ENCODE assay signal across 2 cellular contexts in genomic region chrX:65014230-65014629, GRCh38.
A peak's percentile ranks its signal among the peaks of the same experiment; 100 is the strongest.
TF ChIP-seq lines count a peak whose summit lies in the region.

No MANE protein-coding gene starts in this region.

TF ChIP-seq in HepG2, 621 proteins besides CTCF, POLR2A, EP300 and RAD21:
- TF ChIP-seq MAFK (conservative IDR thresholded peaks at IDR 0.05 in 1 of 2, IDR thresholded peaks at IDR 0.05 in 1 of 2; ENCODE audit: low read length in 2 of 2) (peak; percentile 63 to 84), RORA (CRISPR knock-in tag; IDR thresholded peaks at IDR 0.05) (no peak), ARID3A (IDR thresholded peaks at IDR 0.05; ENCODE audit: low read depth, low read length) (no peak), TBP (CRISPR knock-in tag; IDR thresholded peaks at IDR 0.05) (no peak), GMEB1 (CRISPR knock-in tag; IDR thresholded peaks at IDR 0.05; ENCODE audit: borderline replicate concordance) (no peak), PRMT3 (CRISPR knock-in tag; IDR thresholded peaks at IDR 0.05; ENCODE audit: borderline replicate concordance, low read depth) (no peak), MAFF (IDR thresholded peaks at IDR 0.05; ENCODE audit: low read depth, low read length) (peak; percentile 84), STAG1 (CRISPR knock-in tag; IDR thresholded peaks at IDR 0.05) (no peak), SETDB1 (CRISPR knock-in tag; IDR thresholded peaks at IDR 0.05; ENCODE audit: borderline replicate concordance) (no peak), LRRFIP1 (CRISPR knock-in tag; conservative IDR thresholded peaks at IDR 0.05) (no peak), IRX3 (CRISPR knock-in tag; IDR thresholded peaks at IDR 0.05; ENCODE audit: borderline replicate concordance, low read depth) (no peak), ZNF749 (CRISPR knock-in tag; IDR thresholded peaks at IDR 0.05; ENCODE audit: borderline replicate concordance) (no peak), GLI4 (CRISPR knock-in tag; IDR thresholded peaks at IDR 0.05; ENCODE audit: borderline replicate concordance) (no peak)
- TF ChIP-seq, protein P1, sequence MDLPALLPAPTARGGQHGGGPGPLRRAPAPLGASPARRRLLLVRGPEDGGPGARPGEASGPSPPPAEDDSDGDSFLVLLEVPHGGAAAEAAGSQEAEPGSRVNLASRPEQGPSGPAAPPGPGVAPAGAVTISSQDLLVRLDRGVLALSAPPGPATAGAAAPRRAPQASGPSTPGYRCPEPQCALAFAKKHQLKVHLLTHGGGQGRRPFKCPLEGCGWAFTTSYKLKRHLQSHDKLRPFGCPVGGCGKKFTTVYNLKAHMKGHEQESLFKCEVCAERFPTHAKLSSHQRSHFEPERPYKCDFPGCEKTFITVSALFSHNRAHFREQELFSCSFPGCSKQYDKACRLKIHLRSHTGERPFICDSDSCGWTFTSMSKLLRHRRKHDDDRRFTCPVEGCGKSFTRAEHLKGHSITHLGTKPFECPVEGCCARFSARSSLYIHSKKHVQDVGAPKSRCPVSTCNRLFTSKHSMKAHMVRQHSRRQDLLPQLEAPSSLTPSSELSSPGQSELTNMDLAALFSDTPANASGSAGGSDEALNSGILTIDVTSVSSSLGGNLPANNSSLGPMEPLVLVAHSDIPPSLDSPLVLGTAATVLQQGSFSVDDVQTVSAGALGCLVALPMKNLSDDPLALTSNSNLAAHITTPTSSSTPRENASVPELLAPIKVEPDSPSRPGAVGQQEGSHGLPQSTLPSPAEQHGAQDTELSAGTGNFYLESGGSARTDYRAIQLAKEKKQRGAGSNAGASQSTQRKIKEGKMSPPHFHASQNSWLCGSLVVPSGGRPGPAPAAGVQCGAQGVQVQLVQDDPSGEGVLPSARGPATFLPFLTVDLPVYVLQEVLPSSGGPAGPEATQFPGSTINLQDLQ (CRISPR knock-in tag; IDR thresholded peaks at IDR 0.05), result no peak

TF ChIP-seq in K562, 482 proteins besides CTCF, POLR2A, EP300 and RAD21:
- TF ChIP-seq MAFK (IDR thresholded peaks at IDR 0.05; ENCODE audit: low read length), result no peak; the same call in 1 of the 2 replicates
- TF ChIP-seq NR2F6 (CRISPR knock-in tag; IDR thresholded peaks at IDR 0.05), result no peak
- 0 out of 2 replicates have a peak, but pooled peaks have one; percentile 29 for TF ChIP-seq MAFG (tag; conservative IDR thresholded peaks at IDR 0.05)
- 0 out of 2 replicates have a peak, but pooled peaks have one; percentile 22 for TF ChIP-seq C11orf30 (IDR thresholded peaks at IDR 0.05; ENCODE audit: low read depth)
- TF ChIP-seq THAP12 (CRISPR knock-in tag; IDR thresholded peaks at IDR 0.05), result no peak
- TF ChIP-seq MAFF (IDR thresholded peaks at IDR 0.05; ENCODE audit: low read length), result peak; percentile 45; the same call in 1 of the 2 replicates
- TF ChIP-seq CREB3L1 (IDR thresholded peaks at IDR 0.05; ENCODE audit: borderline replicate concordance, low read depth), result no peak
- no peak for TF ChIP-seq PHF21A (IDR thresholded peaks at IDR 0.05; ENCODE audit: borderline replicate concordance, low read depth)
- TF ChIP-seq, protein P2, sequence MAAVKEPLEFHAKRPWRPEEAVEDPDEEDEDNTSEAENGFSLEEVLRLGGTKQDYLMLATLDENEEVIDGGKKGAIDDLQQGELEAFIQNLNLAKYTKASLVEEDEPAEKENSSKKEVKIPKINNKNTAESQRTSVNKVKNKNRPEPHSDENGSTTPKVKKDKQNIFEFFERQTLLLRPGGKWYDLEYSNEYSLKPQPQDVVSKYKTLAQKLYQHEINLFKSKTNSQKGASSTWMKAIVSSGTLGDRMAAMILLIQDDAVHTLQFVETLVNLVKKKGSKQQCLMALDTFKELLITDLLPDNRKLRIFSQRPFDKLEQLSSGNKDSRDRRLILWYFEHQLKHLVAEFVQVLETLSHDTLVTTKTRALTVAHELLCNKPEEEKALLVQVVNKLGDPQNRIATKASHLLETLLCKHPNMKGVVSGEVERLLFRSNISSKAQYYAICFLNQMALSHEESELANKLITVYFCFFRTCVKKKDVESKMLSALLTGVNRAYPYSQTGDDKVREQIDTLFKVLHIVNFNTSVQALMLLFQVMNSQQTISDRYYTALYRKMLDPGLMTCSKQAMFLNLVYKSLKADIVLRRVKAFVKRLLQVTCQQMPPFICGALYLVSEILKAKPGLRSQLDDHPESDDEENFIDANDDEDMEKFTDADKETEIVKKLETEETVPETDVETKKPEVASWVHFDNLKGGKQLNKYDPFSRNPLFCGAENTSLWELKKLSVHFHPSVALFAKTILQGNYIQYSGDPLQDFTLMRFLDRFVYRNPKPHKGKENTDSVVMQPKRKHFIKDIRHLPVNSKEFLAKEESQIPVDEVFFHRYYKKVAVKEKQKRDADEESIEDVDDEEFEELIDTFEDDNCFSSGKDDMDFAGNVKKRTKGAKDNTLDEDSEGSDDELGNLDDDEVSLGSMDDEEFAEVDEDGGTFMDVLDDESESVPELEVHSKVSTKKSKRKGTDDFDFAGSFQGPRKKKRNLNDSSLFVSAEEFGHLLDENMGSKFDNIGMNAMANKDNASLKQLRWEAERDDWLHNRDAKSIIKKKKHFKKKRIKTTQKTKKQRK (IDR thresholded peaks at IDR 0.05; ENCODE audit: borderline replicate concordance, low read depth, low read length), result no peak
- TF ChIP-seq ZBTB8A (IDR thresholded peaks at IDR 0.05; ENCODE audit: partially characterized antibody), result no peak
- TF ChIP-seq ZNF316 (IDR thresholded peaks at IDR 0.05), result 0 out of 2 replicates have a peak, but pooled peaks have one; percentile 28
- no peak for TF ChIP-seq CHD2 (IDR thresholded peaks at IDR 0.05; ENCODE audit: low read depth, low read length)
- TF ChIP-seq BMI1 (IDR thresholded peaks at IDR 0.05; ENCODE audit: low read length), result no peak
